Comparison of ENCODE assay signal across 3 cellular contexts in the genomic region with DNA sequence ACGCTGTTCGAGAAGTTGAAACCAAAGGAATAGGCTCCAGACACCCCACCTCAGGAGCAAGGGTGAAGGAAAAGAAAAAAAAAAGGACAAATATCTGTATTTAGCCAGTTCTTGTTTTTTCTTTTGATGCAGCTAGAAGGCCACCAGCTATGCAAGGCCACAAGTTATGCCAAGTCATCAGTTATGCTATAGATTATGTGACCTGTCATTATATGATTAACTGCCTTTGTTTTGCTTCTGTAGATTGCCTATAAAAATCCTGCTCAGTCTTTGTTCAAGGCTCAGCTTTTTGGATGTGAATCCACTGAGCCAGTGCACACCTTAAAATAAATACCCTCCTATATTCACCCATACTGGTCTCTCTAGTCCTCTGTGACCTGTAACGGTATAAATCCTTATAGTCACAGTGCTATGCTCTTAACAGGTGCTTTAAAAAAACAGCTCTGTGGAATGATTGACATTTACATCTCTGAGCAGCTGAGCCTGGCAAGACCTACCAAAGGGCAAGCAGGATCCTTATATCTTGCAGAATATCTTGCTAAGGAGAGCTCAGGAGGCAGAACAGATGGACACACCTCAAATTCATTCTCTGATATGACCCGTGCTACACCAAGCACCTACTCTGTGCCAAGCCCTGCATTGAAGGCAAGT.
TF ChIP-seq lines count a peak whose summit lies in the region.

No MANE protein-coding gene starts in this region.

TF ChIP-seq in HEK293, 187 proteins besides CTCF, POLR2A, EP300 and RAD21:
- TF ChIP-seq SETDB1 (IDR thresholded peaks at IDR 0.05; ENCODE audit: insufficient read length, low read length) (peak; percentile 42), ZSCAN5A (tag by site-specific recombination; IDR thresholded peaks at IDR 0.05) (no peak)

TF ChIP-seq in IMR-90, 13 proteins besides CTCF, POLR2A, EP300 and RAD21:
- TF ChIP-seq SMC3 (IDR thresholded peaks at IDR 0.05; ENCODE audit: low read depth, low read length), result no peak
- no peak for TF ChIP-seq ELK1 (IDR thresholded peaks at IDR 0.05; ENCODE audit: borderline replicate concordance, low read depth, low read length)
- TF ChIP-seq MAFK (IDR thresholded peaks at IDR 0.05; ENCODE audit: low read depth, low read length), result peak; percentile 45; the same call in 1 of the 2 replicates

TF ChIP-seq in K562, 482 proteins besides CTCF, POLR2A, EP300 and RAD21:
- peak; percentile 79 for TF ChIP-seq C11orf30 (IDR thresholded peaks at IDR 0.05; ENCODE audit: low read depth)
- TF ChIP-seq ZNF23 (CRISPR knock-in tag; IDR thresholded peaks at IDR 0.05), result no peak
- TF ChIP-seq MTA1 (IDR thresholded peaks at IDR 0.05; ENCODE audit: borderline replicate concordance), result no peak
- TF ChIP-seq NEUROD1 (IDR thresholded peaks at IDR 0.05; ENCODE audit: borderline replicate concordance, low read depth, low read length, partially characterized antibody), result no peak
- TF ChIP-seq ZNF316 (IDR thresholded peaks at IDR 0.05), result peak; percentile 92
- TF ChIP-seq, protein P1, sequence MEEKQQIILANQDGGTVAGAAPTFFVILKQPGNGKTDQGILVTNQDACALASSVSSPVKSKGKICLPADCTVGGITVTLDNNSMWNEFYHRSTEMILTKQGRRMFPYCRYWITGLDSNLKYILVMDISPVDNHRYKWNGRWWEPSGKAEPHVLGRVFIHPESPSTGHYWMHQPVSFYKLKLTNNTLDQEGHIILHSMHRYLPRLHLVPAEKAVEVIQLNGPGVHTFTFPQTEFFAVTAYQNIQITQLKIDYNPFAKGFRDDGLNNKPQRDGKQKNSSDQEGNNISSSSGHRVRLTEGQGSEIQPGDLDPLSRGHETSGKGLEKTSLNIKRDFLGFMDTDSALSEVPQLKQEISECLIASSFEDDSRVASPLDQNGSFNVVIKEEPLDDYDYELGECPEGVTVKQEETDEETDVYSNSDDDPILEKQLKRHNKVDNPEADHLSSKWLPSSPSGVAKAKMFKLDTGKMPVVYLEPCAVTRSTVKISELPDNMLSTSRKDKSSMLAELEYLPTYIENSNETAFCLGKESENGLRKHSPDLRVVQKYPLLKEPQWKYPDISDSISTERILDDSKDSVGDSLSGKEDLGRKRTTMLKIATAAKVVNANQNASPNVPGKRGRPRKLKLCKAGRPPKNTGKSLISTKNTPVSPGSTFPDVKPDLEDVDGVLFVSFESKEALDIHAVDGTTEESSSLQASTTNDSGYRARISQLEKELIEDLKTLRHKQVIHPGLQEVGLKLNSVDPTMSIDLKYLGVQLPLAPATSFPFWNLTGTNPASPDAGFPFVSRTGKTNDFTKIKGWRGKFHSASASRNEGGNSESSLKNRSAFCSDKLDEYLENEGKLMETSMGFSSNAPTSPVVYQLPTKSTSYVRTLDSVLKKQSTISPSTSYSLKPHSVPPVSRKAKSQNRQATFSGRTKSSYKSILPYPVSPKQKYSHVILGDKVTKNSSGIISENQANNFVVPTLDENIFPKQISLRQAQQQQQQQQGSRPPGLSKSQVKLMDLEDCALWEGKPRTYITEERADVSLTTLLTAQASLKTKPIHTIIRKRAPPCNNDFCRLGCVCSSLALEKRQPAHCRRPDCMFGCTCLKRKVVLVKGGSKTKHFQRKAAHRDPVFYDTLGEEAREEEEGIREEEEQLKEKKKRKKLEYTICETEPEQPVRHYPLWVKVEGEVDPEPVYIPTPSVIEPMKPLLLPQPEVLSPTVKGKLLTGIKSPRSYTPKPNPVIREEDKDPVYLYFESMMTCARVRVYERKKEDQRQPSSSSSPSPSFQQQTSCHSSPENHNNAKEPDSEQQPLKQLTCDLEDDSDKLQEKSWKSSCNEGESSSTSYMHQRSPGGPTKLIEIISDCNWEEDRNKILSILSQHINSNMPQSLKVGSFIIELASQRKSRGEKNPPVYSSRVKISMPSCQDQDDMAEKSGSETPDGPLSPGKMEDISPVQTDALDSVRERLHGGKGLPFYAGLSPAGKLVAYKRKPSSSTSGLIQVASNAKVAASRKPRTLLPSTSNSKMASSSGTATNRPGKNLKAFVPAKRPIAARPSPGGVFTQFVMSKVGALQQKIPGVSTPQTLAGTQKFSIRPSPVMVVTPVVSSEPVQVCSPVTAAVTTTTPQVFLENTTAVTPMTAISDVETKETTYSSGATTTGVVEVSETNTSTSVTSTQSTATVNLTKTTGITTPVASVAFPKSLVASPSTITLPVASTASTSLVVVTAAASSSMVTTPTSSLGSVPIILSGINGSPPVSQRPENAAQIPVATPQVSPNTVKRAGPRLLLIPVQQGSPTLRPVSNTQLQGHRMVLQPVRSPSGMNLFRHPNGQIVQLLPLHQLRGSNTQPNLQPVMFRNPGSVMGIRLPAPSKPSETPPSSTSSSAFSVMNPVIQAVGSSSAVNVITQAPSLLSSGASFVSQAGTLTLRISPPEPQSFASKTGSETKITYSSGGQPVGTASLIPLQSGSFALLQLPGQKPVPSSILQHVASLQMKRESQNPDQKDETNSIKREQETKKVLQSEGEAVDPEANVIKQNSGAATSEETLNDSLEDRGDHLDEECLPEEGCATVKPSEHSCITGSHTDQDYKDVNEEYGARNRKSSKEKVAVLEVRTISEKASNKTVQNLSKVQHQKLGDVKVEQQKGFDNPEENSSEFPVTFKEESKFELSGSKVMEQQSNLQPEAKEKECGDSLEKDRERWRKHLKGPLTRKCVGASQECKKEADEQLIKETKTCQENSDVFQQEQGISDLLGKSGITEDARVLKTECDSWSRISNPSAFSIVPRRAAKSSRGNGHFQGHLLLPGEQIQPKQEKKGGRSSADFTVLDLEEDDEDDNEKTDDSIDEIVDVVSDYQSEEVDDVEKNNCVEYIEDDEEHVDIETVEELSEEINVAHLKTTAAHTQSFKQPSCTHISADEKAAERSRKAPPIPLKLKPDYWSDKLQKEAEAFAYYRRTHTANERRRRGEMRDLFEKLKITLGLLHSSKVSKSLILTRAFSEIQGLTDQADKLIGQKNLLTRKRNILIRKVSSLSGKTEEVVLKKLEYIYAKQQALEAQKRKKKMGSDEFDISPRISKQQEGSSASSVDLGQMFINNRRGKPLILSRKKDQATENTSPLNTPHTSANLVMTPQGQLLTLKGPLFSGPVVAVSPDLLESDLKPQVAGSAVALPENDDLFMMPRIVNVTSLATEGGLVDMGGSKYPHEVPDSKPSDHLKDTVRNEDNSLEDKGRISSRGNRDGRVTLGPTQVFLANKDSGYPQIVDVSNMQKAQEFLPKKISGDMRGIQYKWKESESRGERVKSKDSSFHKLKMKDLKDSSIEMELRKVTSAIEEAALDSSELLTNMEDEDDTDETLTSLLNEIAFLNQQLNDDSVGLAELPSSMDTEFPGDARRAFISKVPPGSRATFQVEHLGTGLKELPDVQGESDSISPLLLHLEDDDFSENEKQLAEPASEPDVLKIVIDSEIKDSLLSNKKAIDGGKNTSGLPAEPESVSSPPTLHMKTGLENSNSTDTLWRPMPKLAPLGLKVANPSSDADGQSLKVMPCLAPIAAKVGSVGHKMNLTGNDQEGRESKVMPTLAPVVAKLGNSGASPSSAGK (IDR thresholded peaks at IDR 0.05), result no peak
- TF ChIP-seq MBD2 (IDR thresholded peaks at IDR 0.05; ENCODE audit: borderline replicate concordance, low read depth), result no peak
- TF ChIP-seq, protein P2, sequence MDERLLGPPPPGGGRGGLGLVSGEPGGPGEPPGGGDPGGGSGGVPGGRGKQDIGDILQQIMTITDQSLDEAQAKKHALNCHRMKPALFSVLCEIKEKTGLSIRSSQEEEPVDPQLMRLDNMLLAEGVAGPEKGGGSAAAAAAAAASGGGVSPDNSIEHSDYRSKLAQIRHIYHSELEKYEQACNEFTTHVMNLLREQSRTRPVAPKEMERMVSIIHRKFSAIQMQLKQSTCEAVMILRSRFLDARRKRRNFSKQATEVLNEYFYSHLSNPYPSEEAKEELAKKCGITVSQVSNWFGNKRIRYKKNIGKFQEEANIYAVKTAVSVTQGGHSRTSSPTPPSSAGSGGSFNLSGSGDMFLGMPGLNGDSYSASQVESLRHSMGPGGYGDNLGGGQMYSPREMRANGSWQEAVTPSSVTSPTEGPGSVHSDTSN (CRISPR knock-in tag; IDR thresholded peaks at IDR 0.05; ENCODE audit: low read depth), result no peak
- TF ChIP-seq, protein P2 (tag; conservative IDR thresholded peaks at IDR 0.05; ENCODE audit: low read depth), result peak; percentile 90
- TF ChIP-seq NUFIP1 (IDR thresholded peaks at IDR 0.05; ENCODE audit: partially characterized antibody), result no peak
- TF ChIP-seq, protein P3, sequence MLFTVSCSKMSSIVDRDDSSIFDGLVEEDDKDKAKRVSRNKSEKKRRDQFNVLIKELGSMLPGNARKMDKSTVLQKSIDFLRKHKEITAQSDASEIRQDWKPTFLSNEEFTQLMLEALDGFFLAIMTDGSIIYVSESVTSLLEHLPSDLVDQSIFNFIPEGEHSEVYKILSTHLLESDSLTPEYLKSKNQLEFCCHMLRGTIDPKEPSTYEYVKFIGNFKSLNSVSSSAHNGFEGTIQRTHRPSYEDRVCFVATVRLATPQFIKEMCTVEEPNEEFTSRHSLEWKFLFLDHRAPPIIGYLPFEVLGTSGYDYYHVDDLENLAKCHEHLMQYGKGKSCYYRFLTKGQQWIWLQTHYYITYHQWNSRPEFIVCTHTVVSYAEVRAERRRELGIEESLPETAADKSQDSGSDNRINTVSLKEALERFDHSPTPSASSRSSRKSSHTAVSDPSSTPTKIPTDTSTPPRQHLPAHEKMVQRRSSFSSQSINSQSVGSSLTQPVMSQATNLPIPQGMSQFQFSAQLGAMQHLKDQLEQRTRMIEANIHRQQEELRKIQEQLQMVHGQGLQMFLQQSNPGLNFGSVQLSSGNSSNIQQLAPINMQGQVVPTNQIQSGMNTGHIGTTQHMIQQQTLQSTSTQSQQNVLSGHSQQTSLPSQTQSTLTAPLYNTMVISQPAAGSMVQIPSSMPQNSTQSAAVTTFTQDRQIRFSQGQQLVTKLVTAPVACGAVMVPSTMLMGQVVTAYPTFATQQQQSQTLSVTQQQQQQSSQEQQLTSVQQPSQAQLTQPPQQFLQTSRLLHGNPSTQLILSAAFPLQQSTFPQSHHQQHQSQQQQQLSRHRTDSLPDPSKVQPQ (CRISPR knock-in tag; IDR thresholded peaks at IDR 0.05; ENCODE audit: borderline replicate concordance), result no peak
- peak; percentile 68 for TF ChIP-seq PKNOX1 (IDR thresholded peaks at IDR 0.05)
- peak; percentile 90 for TF ChIP-seq MAFG (tag; conservative IDR thresholded peaks at IDR 0.05)
- TF ChIP-seq ARNT (IDR thresholded peaks at IDR 0.05), result no peak
- no peak for TF ChIP-seq E2F3 (CRISPR knock-in tag; IDR thresholded peaks at IDR 0.05)
- TF ChIP-seq MEIS2 (IDR thresholded peaks at IDR 0.05; ENCODE audit: partially characterized antibody), result peak; percentile 81
- no peak for TF ChIP-seq CREM (IDR thresholded peaks at IDR 0.05; ENCODE audit: low read depth)
- no peak for TF ChIP-seq DPF2 (IDR thresholded peaks at IDR 0.05)
- peak; percentile 74 for TF ChIP-seq MAFK (IDR thresholded peaks at IDR 0.05; ENCODE audit: low read length)
- no peak for TF ChIP-seq TEAD2 (tag; IDR thresholded peaks at IDR 0.05)
- peak; percentile 81 for TF ChIP-seq MAFF (IDR thresholded peaks at IDR 0.05; ENCODE audit: low read length)
